In the genomic region with DNA sequence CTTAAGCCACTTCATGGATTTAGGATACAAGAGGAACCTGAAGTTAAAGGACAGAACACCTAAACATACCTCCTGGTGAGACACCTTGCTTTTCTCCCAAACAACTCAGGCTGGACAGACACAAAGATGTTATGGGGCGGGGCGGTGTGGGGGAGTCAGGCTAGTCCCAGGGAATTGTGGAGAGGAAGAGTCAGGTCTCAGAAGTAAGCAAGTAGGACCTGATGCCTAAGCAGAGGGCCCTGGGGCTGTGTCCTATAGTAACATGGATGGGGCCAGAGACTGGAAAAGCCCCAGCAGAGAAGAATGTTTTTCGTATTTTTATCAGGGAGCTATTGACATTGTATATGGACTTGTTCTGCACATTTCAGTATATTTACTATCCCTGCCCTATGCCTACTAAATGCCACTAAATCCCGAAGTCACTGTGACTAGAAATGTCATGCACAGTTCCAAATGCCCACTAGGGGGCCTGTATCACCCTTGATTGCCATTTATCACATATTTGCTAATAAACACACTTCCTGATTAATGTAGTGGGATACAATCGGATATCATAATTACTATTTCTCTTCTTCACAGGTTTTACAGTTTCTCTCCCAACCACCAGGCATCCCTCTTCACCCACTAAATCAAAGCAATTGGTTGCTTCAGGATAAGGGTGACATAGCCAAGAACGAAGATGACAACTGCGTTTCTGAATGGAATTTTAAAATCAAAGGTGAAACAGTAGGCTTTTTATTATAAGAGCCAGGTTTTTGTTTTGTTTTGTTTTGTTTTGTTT, we compare ENCODE assay signal across 8 cellular contexts. TPM values are rescaled to one million over a fixed set of nuclear protein-coding genes. Genes with fewer than 3 reads are reported as not detected.
DNase-seq lines count a peak whose midpoint lies in the region; ATAC-seq, FAIRE-seq and TF ChIP-seq lines count a peak whose summit lies in the region.

No MANE protein-coding gene starts in this region.

- H3K36me3 ChIP-seq in neural cell (ENCODE audit: insufficient read depth, low read length), result no peaks in the 10 kb centered on the region

- peak; percentile 11 for FAIRE-seq in H54 (lab: Jason Lieb, UNC)

- H4K20me1 ChIP-seq in neural cell (ENCODE audit: insufficient read depth), result no peaks in the 10 kb centered on the region

- no peak overlapping the region for H3K9ac ChIP-seq in neural cell (ENCODE audit: low read length)

- no peaks in the 10 kb centered on the region for H3F3A ChIP-seq in neural cell (ENCODE audit: insufficient read depth, low read length, poor library complexity, severe bottlenecking)

- H3K4me2 ChIP-seq in neural cell (ENCODE audit: low read length), result no peak overlapping the region

- peak; percentile 77 for TF ChIP-seq CTCF in neural cell (IDR thresholded peaks at IDR 0.05; ENCODE audit: poor library complexity, severe bottlenecking)

- TF ChIP-seq EP300 in neural cell (conservative IDR thresholded peaks at IDR 0.05; ENCODE audit: poor library complexity, severe bottlenecking), result no peak

- no peaks in the 10 kb centered on the region for H3K9me2 ChIP-seq in neural cell (ENCODE audit: insufficient read depth, low read length)

- H3K9me3 ChIP-seq in neural cell (ENCODE audit: low read length), result no peaks in the 10 kb centered on the region

- ATAC-seq in GM18873 (IDR thresholded peaks at IDR 0.05; ENCODE audit: low FRiP score, unreplicated experiment), result no peak

- H3K4me3 ChIP-seq in neural cell (ENCODE audit: low read length), result no peak overlapping the region

- no peak overlapping the region for H2AFZ ChIP-seq in neural cell (ENCODE audit: low read depth, low read length)

- DNase-seq in NCI-H2029 treated with DMSO at 0.1 percent for 48 hours (lab: John Stamatoyannopoulos, UW) (peak; percentile 19), NCI-H2029 (lab: John Stamatoyannopoulos, UW) (no peak), H54 (ENCODE audit: insufficient read length, low spot score) (no peak), NCI-H146 (lab: John Stamatoyannopoulos, UW) (peak; percentile 7), fibroblast of gingiva (ENCODE audit: low read depth) (peak; percentile 37)
- peak; percentile 55 for DNase-seq in activated CD8-positive, alpha-beta memory T cell treated with anti-CD3 and anti-CD28 coated beads, Interleukin-2, amount 50 U/mL, for 4 hours

- no peak for TF ChIP-seq POLR2A in H54 (IDR thresholded peaks at IDR 0.05; ENCODE audit: low read depth, low read length)

- no peak overlapping the region for H3K27ac ChIP-seq in neural cell (ENCODE audit: low read length)

- TF ChIP-seq RAD21 in neural cell (conservative IDR thresholded peaks at IDR 0.05), result peak; percentile 65

- H3K27me3 ChIP-seq in neural cell (ENCODE audit: insufficient read depth, low read depth, low read length), result no peaks in the 10 kb centered on the region

- H3K79me2 ChIP-seq in neural cell (replicated peaks; ENCODE audit: insufficient read depth, low read length), result no peaks in the 10 kb centered on the region

TF ChIP-seq in neural cell, 6 proteins besides CTCF, POLR2A, EP300 and RAD21:
- TF ChIP-seq, protein P1, sequence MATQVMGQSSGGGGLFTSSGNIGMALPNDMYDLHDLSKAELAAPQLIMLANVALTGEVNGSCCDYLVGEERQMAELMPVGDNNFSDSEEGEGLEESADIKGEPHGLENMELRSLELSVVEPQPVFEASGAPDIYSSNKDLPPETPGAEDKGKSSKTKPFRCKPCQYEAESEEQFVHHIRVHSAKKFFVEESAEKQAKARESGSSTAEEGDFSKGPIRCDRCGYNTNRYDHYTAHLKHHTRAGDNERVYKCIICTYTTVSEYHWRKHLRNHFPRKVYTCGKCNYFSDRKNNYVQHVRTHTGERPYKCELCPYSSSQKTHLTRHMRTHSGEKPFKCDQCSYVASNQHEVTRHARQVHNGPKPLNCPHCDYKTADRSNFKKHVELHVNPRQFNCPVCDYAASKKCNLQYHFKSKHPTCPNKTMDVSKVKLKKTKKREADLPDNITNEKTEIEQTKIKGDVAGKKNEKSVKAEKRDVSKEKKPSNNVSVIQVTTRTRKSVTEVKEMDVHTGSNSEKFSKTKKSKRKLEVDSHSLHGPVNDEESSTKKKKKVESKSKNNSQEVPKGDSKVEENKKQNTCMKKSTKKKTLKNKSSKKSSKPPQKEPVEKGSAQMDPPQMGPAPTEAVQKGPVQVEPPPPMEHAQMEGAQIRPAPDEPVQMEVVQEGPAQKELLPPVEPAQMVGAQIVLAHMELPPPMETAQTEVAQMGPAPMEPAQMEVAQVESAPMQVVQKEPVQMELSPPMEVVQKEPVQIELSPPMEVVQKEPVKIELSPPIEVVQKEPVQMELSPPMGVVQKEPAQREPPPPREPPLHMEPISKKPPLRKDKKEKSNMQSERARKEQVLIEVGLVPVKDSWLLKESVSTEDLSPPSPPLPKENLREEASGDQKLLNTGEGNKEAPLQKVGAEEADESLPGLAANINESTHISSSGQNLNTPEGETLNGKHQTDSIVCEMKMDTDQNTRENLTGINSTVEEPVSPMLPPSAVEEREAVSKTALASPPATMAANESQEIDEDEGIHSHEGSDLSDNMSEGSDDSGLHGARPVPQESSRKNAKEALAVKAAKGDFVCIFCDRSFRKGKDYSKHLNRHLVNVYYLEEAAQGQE (IDR thresholded peaks at IDR 0.05; ENCODE audit: borderline replicate concordance), result no peak
- peak; percentile 74 for TF ChIP-seq SMC3 (conservative IDR thresholded peaks at IDR 0.05; ENCODE audit: poor library complexity)
TF ChIP-seq in neural cell: peak in this region for 1.

RNA-seq across cellular contexts. Expression of gene ARHGAP10, which starts 23.8 kb away (rescaled TPM):
- 1.1 and 1.2 TPM in 2 replicates for polyA plus RNA-seq in neural cell
- 1.9 and 2.4 TPM in 2 replicates for polyA minus RNA-seq in neural cell

RNA-seq across cellular contexts. Expression of gene PRMT9, which starts 24.1 kb away (rescaled TPM):
- polyA plus RNA-seq in neural cell, result 19.3 and 23.6 TPM in 2 replicates
- polyA minus RNA-seq in neural cell, result 23.4 and 28.7 TPM in 2 replicates

Comparison
In these comparisons a context has a peak if more than half of its experiments do, and no peak if none do; other contexts are left out.
1. DNase-seq: peak in NCI-H2029 treated with DMSO at 0.1 percent for 48 hours (single experiment), NCI-H146 (single experiment), activated CD8-positive, alpha-beta memory T cell treated with anti-CD3 and anti-CD28 coated beads, Interleukin-2, amount 50 U/mL, for 4 hours (single experiment) and fibroblast of gingiva (single experiment); none in NCI-H2029 (single experiment) and H54 (single experiment).